ENCODE assay signal across 8 cellular contexts in the genomic region with DNA sequence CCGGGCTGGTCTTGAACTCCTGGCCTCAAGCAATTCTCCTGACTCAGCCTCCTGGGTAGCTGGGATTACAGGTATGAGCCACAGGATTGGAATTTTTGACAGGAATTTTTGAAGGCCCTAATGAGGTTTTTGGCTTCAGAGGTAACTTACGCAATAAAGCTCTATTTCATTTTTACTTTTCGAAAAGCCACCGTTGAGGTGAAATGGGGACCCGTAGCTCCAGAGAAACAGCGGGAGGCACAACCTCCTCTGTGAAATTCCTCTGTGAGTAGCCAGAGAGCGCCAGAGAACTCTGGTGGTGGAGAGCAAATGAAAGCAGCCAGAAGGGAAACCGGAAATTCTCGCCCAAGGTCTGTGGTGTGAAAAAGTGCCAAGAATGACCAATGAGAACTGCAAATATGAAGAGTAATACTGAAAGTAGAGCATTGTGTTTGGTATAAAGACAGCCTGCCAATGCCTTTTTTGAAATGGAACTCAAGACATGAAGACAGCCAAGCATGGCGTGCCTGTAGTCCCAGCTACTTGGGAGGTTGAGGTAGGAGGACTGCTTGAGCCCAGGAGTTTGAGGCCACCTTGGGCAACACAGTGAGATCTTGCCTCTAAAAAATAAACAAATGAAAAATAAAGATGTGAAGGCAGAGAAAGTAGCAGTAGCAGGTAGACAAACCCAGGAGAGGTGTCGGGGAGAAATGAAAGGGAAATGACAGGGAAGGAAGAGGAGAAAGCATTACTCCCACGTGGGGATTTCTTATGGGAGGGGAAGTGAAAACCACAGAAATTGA. TPM values are rescaled to one million over a fixed set of nuclear protein-coding genes. Genes with fewer than 3 reads are reported as not detected.
DNase-seq lines count a peak whose midpoint lies in the region; ATAC-seq and TF ChIP-seq lines count a peak whose summit lies in the region.

No MANE protein-coding gene starts in this region.

- no peak overlapping the region for H3K27ac ChIP-seq in trophoblast cell (ENCODE audit: low read depth, low read length)

- H2AFZ ChIP-seq in trophoblast cell (ENCODE audit: insufficient read depth, low read length, poor library complexity) = no peak overlapping the region

- H3K27me3 ChIP-seq in trophoblast cell (ENCODE audit: insufficient read depth, low read length) = no peaks in the 10 kb centered on the region

- no peak overlapping the region for H3K27ac Mint-ChIP-seq in mesothelial cell of epicardium

- peak; percentile 96 for ATAC-seq in GM18870 (IDR thresholded peaks at IDR 0.05; ENCODE audit: unreplicated experiment)
- ATAC-seq in HG03064 (IDR thresholded peaks at IDR 0.05; ENCODE audit: low read depth, unreplicated experiment) = peak; percentile 86

- peaks cover 0 to 5% of the 10 kb centered on the region in 2 experiments for H3K4me1 ChIP-seq in trophoblast cell (ENCODE audit: control insufficient read depth in 1 of 2, insufficient read depth in 2 of 2, low read length in 2 of 2)

- DNase-seq in Ammon's horn (ENCODE audit: low spot score) (peak; percentile 36), NOMO-1 treated with DMSO at 0.1 percent for 48 hours (lab: John Stamatoyannopoulos, UW; ENCODE audit: unreplicated experiment) (peak; percentile 87), activated T-cell treated with anti-CD3 and anti-CD28 coated beads for 24 hours (ENCODE audit: low read depth) (peak; percentile 66), fibroblast of the aortic adventitia (ENCODE audit: low read depth) (peak; percentile 90), trophoblast cell (peak; percentile 84 to 94), mesothelial cell of epicardium (ENCODE audit: low spot score in 2 of 2, unreplicated experiment in 2 of 2) (no peak)

- no peak overlapping the region for H3K4ac ChIP-seq in trophoblast cell (ENCODE audit: low read depth, low read length)

- peak overlapping the region; percentile 26 for H4K8ac ChIP-seq in trophoblast cell (ENCODE audit: low read depth, low read length)

- H3K4me1 Mint-ChIP-seq in mesothelial cell of epicardium = peaks cover 11% of the 10 kb centered on the region

- H3K18ac ChIP-seq in trophoblast cell (ENCODE audit: low read length) = no peak overlapping the region

- peak overlapping the region; percentile 19 for H2BK12ac ChIP-seq in trophoblast cell (ENCODE audit: low read length)

- no peak overlapping the region for H3K4me3 Mint-ChIP-seq in mesothelial cell of epicardium

- no peaks in the 10 kb centered on the region for H3K36me3 ChIP-seq in trophoblast cell (ENCODE audit: control insufficient read depth in 1 of 2, insufficient read depth in 2 of 2, low read length in 2 of 2)

- H3K23ac ChIP-seq in trophoblast cell (ENCODE audit: low read length) = no peak overlapping the region

- peak; percentile 64 for TF ChIP-seq CTCF in fibroblast of the aortic adventitia (IDR thresholded peaks at IDR 0.05; ENCODE audit: insufficient read depth, low read length)
- no peak for TF ChIP-seq CTCF in mesothelial cell of epicardium (IDR thresholded peaks at IDR 0.05; ENCODE audit: unreplicated experiment)

- no peak overlapping the region for H3K4me2 ChIP-seq in trophoblast cell (ENCODE audit: low read length)

- no peak overlapping the region for H2BK5ac ChIP-seq in trophoblast cell (ENCODE audit: low read depth, low read length, poor library complexity)

- H3K9me3 ChIP-seq in trophoblast cell (ENCODE audit: insufficient read depth, low read depth, low read length) = no peaks in the 10 kb centered on the region

- H3K27me3 Mint-ChIP-seq in mesothelial cell of epicardium (ENCODE audit: low read depth) = no peaks in the 10 kb centered on the region

- H3K9me3 Mint-ChIP-seq in mesothelial cell of epicardium = no peaks in the 10 kb centered on the region

- H2BK120ac ChIP-seq in trophoblast cell (ENCODE audit: insufficient read depth, low read length, poor library complexity) = no peak overlapping the region

- no peaks in the 10 kb centered on the region for H3K79me1 ChIP-seq in trophoblast cell (ENCODE audit: low read length)

- WGBS in trophoblast cell (ENCODE audit: extremely low coverage, insufficient coverage, insufficient read length) = no CpG with 5 or more reads among the region's 12 CpGs

- no peak overlapping the region for H4K91ac ChIP-seq in trophoblast cell (ENCODE audit: low read depth, low read length)

- H3K9ac ChIP-seq in trophoblast cell (ENCODE audit: low read length) = no peak overlapping the region

- no peak overlapping the region for H3K14ac ChIP-seq in trophoblast cell (ENCODE audit: low read length)

- no peak overlapping the region for H4K12ac ChIP-seq in trophoblast cell (ENCODE audit: low read depth, low read length)

- no peak overlapping the region for H3K4me3 ChIP-seq in fibroblast of the aortic adventitia (ENCODE audit: low read depth, low read length)
- H3K4me3 ChIP-seq in trophoblast cell (ENCODE audit: low read depth, low read length) = no peak overlapping the region

- no peak overlapping the region for H2AK5ac ChIP-seq in trophoblast cell (ENCODE audit: low read length)

- no peaks in the 10 kb centered on the region for H3K79me2 ChIP-seq in trophoblast cell (ENCODE audit: control insufficient read depth, insufficient read depth, low read length, poor library complexity)

- no peaks in the 10 kb centered on the region for H3K36me3 Mint-ChIP-seq in mesothelial cell of epicardium

RNA-seq across cellular contexts. Expression of a gene that starts 33.0 kb away (rescaled TPM):
- total RNA-seq in fibroblast of the aortic adventitia (ENCODE audit: low replicate concordance) (8.7 and 10.8 TPM in 2 replicates), mesothelial cell of epicardium (11.0 to 13.9 TPM (median 11.4 TPM) in 3 replicates)
- polyA plus RNA-seq in trophoblast cell (2013) = 8.3 and 8.9 TPM in 2 replicates

Comparison
In these comparisons a context has a peak if more than half of its experiments do, and no peak if none do; other contexts are left out.
1. DNase-seq: peak in Ammon's horn (single experiment), NOMO-1 treated with DMSO at 0.1 percent for 48 hours (single experiment), activated T-cell treated with anti-CD3 and anti-CD28 coated beads for 24 hours (single experiment), fibroblast of the aortic adventitia (single experiment) and trophoblast cell (2 of 2); none in mesothelial cell of epicardium (0 of 2).